ENCODE assay signal across 1 cellular context in the genomic region with DNA sequence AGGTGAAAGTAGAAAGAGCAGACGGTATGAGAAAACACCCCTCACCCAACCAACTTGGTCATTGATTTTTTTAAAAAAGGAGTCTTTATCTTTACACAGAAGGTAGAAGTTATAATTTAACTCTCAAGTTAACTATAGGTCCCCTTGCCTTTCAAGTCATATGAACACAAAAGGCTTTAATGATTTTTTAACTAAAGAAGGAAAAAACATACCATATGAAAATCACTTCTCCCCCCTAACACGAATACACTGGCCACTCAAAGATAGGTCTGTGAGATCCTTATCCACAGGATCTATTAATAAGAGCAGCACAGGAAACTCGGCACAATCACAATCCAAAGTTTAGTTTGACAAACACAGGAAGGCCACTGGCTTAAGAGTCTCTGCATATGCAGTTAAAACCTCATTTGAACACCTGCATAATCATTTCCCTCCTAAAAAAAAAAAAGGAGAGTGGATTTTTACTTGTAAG.
TF ChIP-seq lines count a peak whose summit lies in the region.

No MANE protein-coding gene starts in this region.

TF ChIP-seq in HepG2, 621 proteins besides CTCF, POLR2A, EP300 and RAD21 (continued from another document and continues in another):
- TF ChIP-seq ZNF142 (CRISPR knock-in tag; IDR thresholded peaks at IDR 0.05): no peak
- no peak for TF ChIP-seq TP53 (CRISPR knock-in tag; conservative IDR thresholded peaks at IDR 0.05)
- peak; percentile 56; the same call in 1 of the 2 replicates for TF ChIP-seq ATF2 (CRISPR knock-in tag; IDR thresholded peaks at IDR 0.05)
- no peak for TF ChIP-seq ZBTB10 (CRISPR knock-in tag; IDR thresholded peaks at IDR 0.05; ENCODE audit: borderline replicate concordance)
- TF ChIP-seq JUN (CRISPR knock-in tag; IDR thresholded peaks at IDR 0.05): no peak
- TF ChIP-seq POGZ (CRISPR knock-in tag; IDR thresholded peaks at IDR 0.05): peak; percentile 43; the same call in 1 of the 2 replicates
- TF ChIP-seq MEF2D (CRISPR knock-in tag; IDR thresholded peaks at IDR 0.05): peak; percentile 85
- TF ChIP-seq EHMT2 (IDR thresholded peaks at IDR 0.05; ENCODE audit: borderline replicate concordance, low read depth, low read length): no peak
- no peak for TF ChIP-seq SKI (IDR thresholded peaks at IDR 0.05; ENCODE audit: partially characterized antibody)
- no peak for TF ChIP-seq ZBTB8A (CRISPR knock-in tag; IDR thresholded peaks at IDR 0.05; ENCODE audit: borderline replicate concordance, low read depth)
- no peak for TF ChIP-seq ZNF350 (CRISPR knock-in tag; IDR thresholded peaks at IDR 0.05; ENCODE audit: borderline replicate concordance, low read depth)
- TF ChIP-seq JUND (CRISPR knock-in tag; IDR thresholded peaks at IDR 0.05): no peak
- TF ChIP-seq ZNF512B (CRISPR knock-in tag; IDR thresholded peaks at IDR 0.05; ENCODE audit: borderline replicate concordance): no peak
- no peak for TF ChIP-seq CHD2 (IDR thresholded peaks at IDR 0.05; ENCODE audit: low read depth, low read length)
- TF ChIP-seq FOXO4 (CRISPR knock-in tag; conservative IDR thresholded peaks at IDR 0.05): no peak
- no peak for TF ChIP-seq SPEN (CRISPR knock-in tag; IDR thresholded peaks at IDR 0.05; ENCODE audit: low read depth)
- TF ChIP-seq ELF4 (CRISPR knock-in tag; IDR thresholded peaks at IDR 0.05; ENCODE audit: borderline replicate concordance): no peak
- TF ChIP-seq ZNF430 (CRISPR knock-in tag; IDR thresholded peaks at IDR 0.05): 0 out of 2 replicates have a peak, but pooled peaks have one; percentile 41
- peak; percentile 26; the same call in 1 of the 2 replicates for TF ChIP-seq HDAC2 (CRISPR knock-in tag; IDR thresholded peaks at IDR 0.05)
- TF ChIP-seq GATA4 (IDR thresholded peaks at IDR 0.05; ENCODE audit: borderline replicate concordance, low read depth): peak; percentile 91; the same call in 1 of the 2 replicates
- TF ChIP-seq CCDC6 (CRISPR knock-in tag; IDR thresholded peaks at IDR 0.05): no peak
- TF ChIP-seq HNRNPLL (IDR thresholded peaks at IDR 0.05; ENCODE audit: low read depth, low read length, poor library complexity, severe bottlenecking): no peak
- no peak for TF ChIP-seq ZNF737 (CRISPR knock-in tag; IDR thresholded peaks at IDR 0.05; ENCODE audit: borderline replicate concordance)
- TF ChIP-seq, protein P1, sequence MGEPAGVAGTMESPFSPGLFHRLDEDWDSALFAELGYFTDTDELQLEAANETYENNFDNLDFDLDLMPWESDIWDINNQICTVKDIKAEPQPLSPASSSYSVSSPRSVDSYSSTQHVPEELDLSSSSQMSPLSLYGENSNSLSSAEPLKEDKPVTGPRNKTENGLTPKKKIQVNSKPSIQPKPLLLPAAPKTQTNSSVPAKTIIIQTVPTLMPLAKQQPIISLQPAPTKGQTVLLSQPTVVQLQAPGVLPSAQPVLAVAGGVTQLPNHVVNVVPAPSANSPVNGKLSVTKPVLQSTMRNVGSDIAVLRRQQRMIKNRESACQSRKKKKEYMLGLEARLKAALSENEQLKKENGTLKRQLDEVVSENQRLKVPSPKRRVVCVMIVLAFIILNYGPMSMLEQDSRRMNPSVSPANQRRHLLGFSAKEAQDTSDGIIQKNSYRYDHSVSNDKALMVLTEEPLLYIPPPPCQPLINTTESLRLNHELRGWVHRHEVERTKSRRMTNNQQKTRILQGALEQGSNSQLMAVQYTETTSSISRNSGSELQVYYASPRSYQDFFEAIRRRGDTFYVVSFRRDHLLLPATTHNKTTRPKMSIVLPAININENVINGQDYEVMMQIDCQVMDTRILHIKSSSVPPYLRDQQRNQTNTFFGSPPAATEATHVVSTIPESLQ (CRISPR knock-in tag; conservative IDR thresholded peaks at IDR 0.05): no peak
- peak; percentile 41; the same call in 1 of the 2 replicates for TF ChIP-seq TFAP4 (IDR thresholded peaks at IDR 0.05; ENCODE audit: borderline replicate concordance, low read depth)
- no peak for TF ChIP-seq CREBL2 (CRISPR knock-in tag; IDR thresholded peaks at IDR 0.05; ENCODE audit: borderline replicate concordance)
- no peak for TF ChIP-seq NFKB2 (CRISPR knock-in tag; IDR thresholded peaks at IDR 0.05; ENCODE audit: borderline replicate concordance)
- no peak for TF ChIP-seq ZBTB26 (CRISPR knock-in tag; IDR thresholded peaks at IDR 0.05; ENCODE audit: borderline replicate concordance)
